ENCODE assay signal across 8 cellular contexts in the genomic region with DNA sequence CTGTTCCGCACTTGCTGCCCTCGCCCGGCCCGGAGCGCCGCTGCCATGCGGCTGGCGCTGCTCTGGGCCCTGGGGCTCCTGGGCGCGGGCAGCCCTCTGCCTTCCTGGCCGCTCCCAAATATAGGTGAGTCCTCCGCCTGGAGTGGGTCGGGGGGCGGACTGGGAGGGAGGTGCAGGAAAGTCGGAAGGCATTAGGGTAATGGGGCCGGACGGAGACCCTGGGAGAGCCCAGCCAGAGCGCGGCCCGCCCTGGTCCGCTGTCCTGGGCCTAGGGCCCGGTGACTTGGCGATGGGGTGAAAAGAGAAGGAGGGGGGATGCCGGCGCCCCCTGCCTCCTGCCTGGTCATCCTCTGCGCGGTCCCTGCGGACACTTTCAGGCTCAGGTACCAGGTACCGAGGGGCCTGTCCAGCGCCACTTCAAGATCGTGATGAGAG. TPM values are rescaled to one million over a fixed set of nuclear protein-coding genes. Genes with fewer than 3 reads are reported as not detected.
A peak's percentile ranks its signal among the peaks of the same experiment; 100 is the strongest.
DNase-seq lines count a peak whose midpoint lies in the region; ATAC-seq and TF ChIP-seq lines count a peak whose summit lies in the region.

No MANE protein-coding gene starts in this region.

- H3K9ac ChIP-seq in colonic mucosa (ENCODE audit: low read depth in 2 of 2, low read length in 2 of 2) (peak overlapping the region; percentile 96 to 98), muscle layer of colon (ENCODE audit: low read length) (peak overlapping the region; percentile 61)

- intact Hi-C loops in colonic mucosa (cut with DNase I) = no loop called here

- ATAC-seq in GM18873 (IDR thresholded peaks at IDR 0.05; ENCODE audit: low FRiP score, unreplicated experiment) = peak; percentile 19
- no peak for ATAC-seq in HG03354 (IDR thresholded peaks at IDR 0.05; ENCODE audit: poor library complexity, severe bottlenecking, unreplicated experiment)

- DNase-seq in Jurkat, Clone E6-1 (ENCODE audit: low read depth, low spot score) = no peak
- no peak for DNase-seq in colonic mucosa
- DNase-seq in kidney tubule cell (ENCODE audit: low spot score) = no peak
- DNase-seq in SHP77 treated with DMSO at 0.1 percent for 48 hours (lab: John Stamatoyannopoulos, UW) = no peak
- DNase-seq in medulla oblongata (ENCODE audit: extremely low spot score) = no peak

- TF ChIP-seq CTCF in colonic mucosa (IDR thresholded peaks at IDR 0.05) = no peak

- no peaks in the 10 kb centered on the region for H3K9me3 ChIP-seq in colonic mucosa
- H3K9me3 ChIP-seq in muscle layer of colon (ENCODE audit: low read length) = no peaks in the 10 kb centered on the region

- H3K4me3 ChIP-seq in Jurkat, Clone E6-1 (ENCODE audit: low read length) = peak overlapping the region; percentile 52
- H3K4me3 ChIP-seq in colonic mucosa = peak overlapping the region; percentile 91
- peak overlapping the region; percentile 59 to 93 for H3K4me3 ChIP-seq in muscle layer of colon (ENCODE audit: low read depth in 1 of 2, low read length in 2 of 2)

- peaks cover 12% of the 10 kb centered on the region for H3K4me1 ChIP-seq in colonic mucosa
- H3K4me1 ChIP-seq in muscle layer of colon (ENCODE audit: insufficient read depth, low read length) = peaks cover 17% of the 10 kb centered on the region

- H3K27ac ChIP-seq in colonic mucosa (peak overlapping the region; percentile 99), muscle layer of colon (ENCODE audit: low read depth, low read length) (peak overlapping the region; percentile 62)

- H3K36me3 ChIP-seq in colonic mucosa (peaks cover 8% of the 10 kb centered on the region), muscle layer of colon (ENCODE audit: insufficient read depth, low read length) (peaks cover 4% of the 10 kb centered on the region)

- no peaks in the 10 kb centered on the region for H3K27me3 ChIP-seq in colonic mucosa
- H3K27me3 ChIP-seq in muscle layer of colon (ENCODE audit: control insufficient read depth in 1 of 2, insufficient read depth in 2 of 2, low read length in 2 of 2) = no peaks in the 10 kb centered on the region

RNA-seq across cellular contexts. Expression of a gene that starts 0.2 kb away (rescaled TPM):
- 41.8 TPM for polyA plus RNA-seq in Jurkat, Clone E6-1 (2012; ENCODE audit: insufficient read depth, insufficient read length)
- 100 to 1,000 TPM; 101 to 228 TPM for total RNA-seq in colonic mucosa

RNA-seq across cellular contexts. Expression of a gene that starts 12.2 kb away (rescaled TPM):
- 21.1 TPM for polyA plus RNA-seq in Jurkat, Clone E6-1 (2012; ENCODE audit: insufficient read depth, insufficient read length)
- total RNA-seq in colonic mucosa = 10 to 100 TPM; 26.1 to 27.2 TPM

RNA-seq across cellular contexts. Expression of a gene that starts 17.7 kb away (rescaled TPM):
- polyA plus RNA-seq in Jurkat, Clone E6-1 (2012; ENCODE audit: insufficient read depth, insufficient read length) = not detected
- total RNA-seq in colonic mucosa = not detected

RNA-seq across cellular contexts. Expression of a gene that starts 17.8 kb away (rescaled TPM):
- polyA plus RNA-seq in Jurkat, Clone E6-1 (2012; ENCODE audit: insufficient read depth, insufficient read length) = not detected
- total RNA-seq in colonic mucosa = 1 to 10 TPM; 1.7 to 1.9 TPM

RNA-seq across cellular contexts. Expression of a gene that starts 27.3 kb away (rescaled TPM):
- polyA plus RNA-seq in Jurkat, Clone E6-1 (2012; ENCODE audit: insufficient read depth, insufficient read length) = 10.9 TPM
- total RNA-seq in colonic mucosa = 10 to 100 TPM; 12.7 to 21.4 TPM
